ENCODE assay signal across 8 cellular contexts in the genomic region with DNA sequence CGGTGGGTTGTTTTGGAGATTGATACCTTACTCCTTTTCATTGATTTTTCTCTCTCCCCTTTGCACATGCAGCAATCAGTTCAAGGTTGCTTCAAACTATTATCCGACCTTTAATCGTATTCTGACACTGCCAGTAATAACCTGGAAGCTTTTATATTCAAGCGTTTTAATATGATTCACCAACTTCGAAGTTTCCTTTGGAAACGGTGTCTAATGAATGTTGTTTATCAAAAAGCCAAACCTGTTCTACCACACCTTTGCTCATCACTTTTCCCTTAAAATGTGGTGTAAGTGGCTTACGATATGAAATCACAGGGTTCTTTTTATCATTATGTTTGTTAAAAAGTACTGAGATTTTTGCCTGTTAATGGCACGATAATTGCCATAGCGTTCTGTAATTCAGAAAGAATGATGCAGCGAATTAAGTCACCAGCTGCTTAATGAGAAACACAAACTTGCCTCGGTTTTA. TPM values are rescaled to one million over a fixed set of nuclear protein-coding genes. Genes with fewer than 3 reads are reported as not detected.
DNase-seq lines count a peak whose midpoint lies in the region; ATAC-seq and TF ChIP-seq lines count a peak whose summit lies in the region.

No MANE protein-coding gene starts in this region.

- H3K9me3 ChIP-seq in SJSA1 (replicated peaks): no peaks in the 10 kb centered on the region

- no peaks in the 10 kb centered on the region for H3K36me3 ChIP-seq in SJSA1

- peaks cover 15% of the 10 kb centered on the region for H3K4me1 ChIP-seq in SJSA1 (replicated peaks)

- ATAC-seq in GM21825 (IDR thresholded peaks at IDR 0.05; ENCODE audit: unreplicated experiment): no peak
- ATAC-seq in HG03520 (IDR thresholded peaks at IDR 0.05; ENCODE audit: unreplicated experiment): no peak

- no peak overlapping the region for H3K27ac ChIP-seq in SJSA1

- TF ChIP-seq CTCF in fibroblast of the aortic adventitia (IDR thresholded peaks at IDR 0.05; ENCODE audit: insufficient read depth, low read length): no peak

- H3K4me3 ChIP-seq in SJSA1 (peak overlapping the region; percentile 92), fibroblast of the aortic adventitia (ENCODE audit: low read depth, low read length) (peak overlapping the region; percentile 83)

- DNase-seq in NCI-H2107 treated with DMSO at 0.1 percent for 48 hours (lab: John Stamatoyannopoulos, UW; ENCODE audit: unreplicated experiment) (peak; percentile 50), NCI-H2107 (lab: John Stamatoyannopoulos, UW) (no peak), SJSA1 (ENCODE audit: low read depth in 1 of 2, low spot score in 2 of 2) (peak in 1 of 2 experiments; percentile 23), fibroblast of the aortic adventitia (ENCODE audit: low read depth) (peak; percentile 35), renal cortical epithelial cell (ENCODE audit: low read depth) (peak; percentile 14), inferior parietal cortex (ENCODE audit: extremely low spot score) (no peak)

- no peaks in the 10 kb centered on the region for H3K27me3 ChIP-seq in SJSA1 (replicated peaks)

RNA-seq across cellular contexts. Expression of a gene that starts 0.7 kb away (rescaled TPM):
- total RNA-seq in SJSA1 (2014; rRNA removed; shearing (Covaris generic)): 12.4 and 19.5 TPM in 2 replicates
- total RNA-seq in fibroblast of the aortic adventitia (ENCODE audit: low replicate concordance) (65.2 and 98.9 TPM in 2 replicates), renal cortical epithelial cell (23.3 and 28.1 TPM in 2 replicates)

Comparison
In these comparisons a context has a peak if more than half of its experiments do, and no peak if none do; other contexts are left out.
1. DNase-seq: peak in NCI-H2107 treated with DMSO at 0.1 percent for 48 hours (single experiment), fibroblast of the aortic adventitia (single experiment) and renal cortical epithelial cell (single experiment); none in NCI-H2107 (single experiment) and inferior parietal cortex (single experiment).